In genomic region chr4:89708903-89709361, GRCh38 we compare ENCODE assay signal across 15 cellular contexts.
DNase-seq lines count a peak whose midpoint lies in the region; ATAC-seq and TF ChIP-seq lines count a peak whose summit lies in the region.
"Had no signal": no experiment of that assay in that cellular context is flagged by ENCODE, and none has a peak within 500 bp of the region (broad histone marks: within the 10 kb centered on the region; RNA-seq: fewer than 3 reads in every experiment).

No MANE protein-coding gene starts in this region.

- no peaks in the 10 kb centered on the region for H3F3A ChIP-seq in GM23248 (ENCODE audit: insufficient read depth)

- H3K36me3 ChIP-seq in GM23248 (ENCODE audit: low read depth) = no peaks in the 10 kb centered on the region
- H3K36me3 ChIP-seq in hepatocyte (replicated peaks; ENCODE audit: insufficient read depth, low read depth) = no peaks in the 10 kb centered on the region
- H3K36me3 ChIP-seq in lower lobe of right lung = no peaks in the 10 kb centered on the region
- H3K36me3 ChIP-seq: thoracic aorta had no signal

- no peak overlapping the region for H3K27ac ChIP-seq in GM23248
- peak overlapping the region; percentile 54 for H3K27ac ChIP-seq in hepatocyte
- no peak overlapping the region for H3K27ac ChIP-seq in lower lobe of right lung
- H3K27ac ChIP-seq: epithelial cell of prostate, thoracic aorta had no signal

- H3K79me2 ChIP-seq in GM23248 (ENCODE audit: insufficient read depth) (no peaks in the 10 kb centered on the region), hepatocyte (no peaks in the 10 kb centered on the region)

- H3K4me2 ChIP-seq in GM23248 (ENCODE audit: unreplicated experiment) (no peak overlapping the region), hepatocyte (peak overlapping the region; percentile 48)

- intact Hi-C loops in lower lobe of right lung (cut with DNase I) = no loop called here

- ATAC-seq in lower lobe of right lung = no peak
- ATAC-seq in GM21381 (IDR thresholded peaks at IDR 0.05; ENCODE audit: unreplicated experiment) = no peak
- ATAC-seq in GM18517 (IDR thresholded peaks at IDR 0.05; ENCODE audit: unreplicated experiment) = no peak
- ATAC-seq: HCT116, Panc1 had no signal

- H3K9me2 ChIP-seq in GM23248 (ENCODE audit: insufficient read depth) = no peaks in the 10 kb centered on the region
- H3K9me2 ChIP-seq in hepatocyte (replicated peaks; ENCODE audit: insufficient read depth) = no peaks in the 10 kb centered on the region

- no peak for TF ChIP-seq CTCF in hepatocyte (IDR thresholded peaks at IDR 0.05; ENCODE audit: poor library complexity)
- no peak for TF ChIP-seq CTCF in lower lobe of right lung (IDR thresholded peaks at IDR 0.05)

- H3K9me3 ChIP-seq in GM23248 (ENCODE audit: low read depth) = no peaks in the 10 kb centered on the region
- H3K9me3 ChIP-seq in hepatocyte (ENCODE audit: low read depth) = no peaks in the 10 kb centered on the region
- H3K9me3 ChIP-seq in lower lobe of right lung = no peaks in the 10 kb centered on the region
- H3K9me3 ChIP-seq: thoracic aorta had no signal

- no peaks in the 10 kb centered on the region for H4K20me1 ChIP-seq in GM23248 (ENCODE audit: insufficient read depth)
- H4K20me1 ChIP-seq in hepatocyte (ENCODE audit: insufficient read depth, poor library complexity, severe bottlenecking) = no peaks in the 10 kb centered on the region

- H3K4me1 ChIP-seq in GM23248 (ENCODE audit: insufficient read depth) (peaks cover 11% of the 10 kb centered on the region), hepatocyte (ENCODE audit: insufficient read depth) (peaks cover 11% of the 10 kb centered on the region), lower lobe of right lung (no peaks in the 10 kb centered on the region)

- DNase-seq in GM23248 (no peak), amniotic epithelial cell (ENCODE audit: low read depth) (peak; percentile 60), hepatocyte (ENCODE audit: low spot score) (peak; percentile 10), retina (peak; percentile 21), lower lobe of right lung (no peak)
- DNase-seq in activated CD4-positive, alpha-beta T cell treated with anti-CD3 and anti-CD28 coated beads, Interleukin-2, amount 50 U/mL, for 1 hour = no peak
- DNase-seq: activated CD4-positive, CD25-positive, alpha-beta regulatory T cell treated with anti-CD3 and anti-CD28 coated beads, Interleukin-2, amount 50 U/mL, for 72 hours; NCI-H1436 treated with DMSO at 0.1 percent for 48 hours; stimulated activated CD4-positive, alpha-beta T cell treated with anti-CD3 and anti-CD28 coated beads, Interleukin-4, amount 100 ng/mL, for 1 hour had no signal

- H3K27me3 ChIP-seq in GM23248 (replicated peaks; ENCODE audit: insufficient read depth) (no peaks in the 10 kb centered on the region), hepatocyte (no peaks in the 10 kb centered on the region), lower lobe of right lung (ENCODE audit: low read depth) (no peaks in the 10 kb centered on the region)

- H3K4me3 ChIP-seq in GM23248 (no peak overlapping the region), hepatocyte (no peak overlapping the region), lower lobe of right lung (no peak overlapping the region)
- H3K4me3 ChIP-seq: thoracic aorta had no signal

- no peak overlapping the region for H3K9ac ChIP-seq in GM23248

- WGBS in GM23248 (ENCODE audit: low coverage in 1 of 2, low lambda C conversion rate in 2 of 2, missing lambda C conversion rate in 2 of 2), 2 experiments = 42 to 55% methylated on average over 2 of the region's 2 CpGs
- WGBS in hepatocyte (ENCODE audit: low lambda C conversion rate, missing lambda C conversion rate) = 26% methylated on average over 2 of the region's 2 CpGs

- in situ Hi-C loops in GM23248 (cut with MboI) = no loop called here

- peak overlapping the region; percentile 60 for H2AFZ ChIP-seq in GM23248
- H2AFZ ChIP-seq in hepatocyte = peak overlapping the region; percentile 34

Comparison
In these comparisons a context has a peak if more than half of its experiments do, and no peak if none do; other contexts are left out.
1. DNase-seq: peak in amniotic epithelial cell (single experiment), hepatocyte (single experiment) and retina (single experiment); none in GM23248 (single experiment), activated CD4-positive, alpha-beta T cell treated with anti-CD3 and anti-CD28 coated beads, Interleukin-2, amount 50 U/mL, for 1 hour (single experiment) and lower lobe of right lung (single experiment).